In the genomic region with DNA sequence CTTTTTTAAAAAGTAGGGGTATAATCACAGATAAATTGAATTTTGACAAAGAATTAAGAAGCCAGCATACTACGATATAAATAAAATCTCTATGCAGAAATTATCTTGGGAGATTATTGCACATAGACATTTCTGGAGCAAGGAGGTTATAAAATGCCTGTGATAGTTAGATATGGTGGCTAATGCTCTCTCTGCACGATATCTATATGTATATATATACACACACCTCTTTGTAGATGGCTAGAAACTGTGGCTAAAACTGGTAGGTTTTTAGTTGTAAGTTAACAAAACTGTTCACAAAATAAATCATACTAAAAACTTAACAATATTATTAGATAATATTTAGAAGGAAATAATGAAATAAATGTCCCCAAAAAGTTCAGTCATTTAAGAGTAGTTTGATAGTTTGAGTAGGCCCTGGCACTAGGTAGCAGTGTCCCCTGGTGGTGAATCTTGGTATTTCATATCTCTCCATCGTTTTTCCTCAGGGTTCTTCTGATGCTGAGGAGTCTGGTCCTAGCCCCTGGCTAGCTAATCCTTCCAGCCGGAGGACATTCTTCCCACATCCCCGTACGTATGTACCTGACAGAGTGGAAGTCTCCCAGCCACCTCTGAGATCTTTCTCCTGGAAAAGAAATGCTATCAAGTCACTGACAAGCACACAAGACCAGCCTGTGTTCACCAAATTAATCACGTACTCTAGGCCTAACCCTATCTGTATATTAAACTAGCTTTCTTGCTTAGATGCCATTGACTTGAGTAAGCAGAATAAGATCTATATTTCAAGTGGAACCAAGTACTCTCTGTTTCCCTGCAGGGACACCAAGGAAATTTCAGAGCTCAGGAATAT, we compare ENCODE assay signal across 9 cellular contexts. TPM values are rescaled to one million over a fixed set of nuclear protein-coding genes. Genes with fewer than 3 reads are reported as not detected.
DNase-seq lines count a peak whose midpoint lies in the region; ATAC-seq, FAIRE-seq and TF ChIP-seq lines count a peak whose summit lies in the region.
"Had no signal": no experiment of that assay in that cellular context is flagged by ENCODE, and none has a peak within 500 bp of the region (broad histone marks: within the 10 kb centered on the region; RNA-seq: fewer than 3 reads in every experiment).

No MANE protein-coding gene starts in this region.

- H3K9me3 ChIP-seq in OCI-LY7 (ENCODE audit: low read length) (no peaks in the 10 kb centered on the region), breast epithelium (peaks cover 0 to 3% of the 10 kb centered on the region in 2 donors), lung (ENCODE audit: control insufficient read depth in 2 of 2, insufficient read depth in 1 of 2, low read length in 1 of 2) (no peaks in the 10 kb centered on the region)

- intact Hi-C loops in OCI-LY7 (cut with micrococcal nuclease; ENCODE audit: unreplicated experiment) (loop anchor here (10.0 kb wide), 1 partner anchor 155 kb away; no protein-coding TSS in a partner anchor), breast epithelium (cut with DNase I; ENCODE audit: low total_unique reads) (no loop called here)

- no peaks in the 10 kb centered on the region for H3K9me2 ChIP-seq in OCI-LY7 (ENCODE audit: insufficient read depth, low read length)

- H3K79me2 ChIP-seq in OCI-LY7 (ENCODE audit: insufficient read depth, low read depth, low read length), result no peaks in the 10 kb centered on the region

- H3K36me3 ChIP-seq in OCI-LY7 (ENCODE audit: insufficient read depth, low read length) (no peaks in the 10 kb centered on the region), breast epithelium (no peaks in the 10 kb centered on the region), lung (ENCODE audit: control insufficient read depth in 2 of 2, insufficient read depth in 2 of 2, low read length in 2 of 2) (no peaks in the 10 kb centered on the region)

- H3K4me1 ChIP-seq in OCI-LY7 (ENCODE audit: insufficient read depth, low read length, poor library complexity, severe bottlenecking) (no peaks in the 10 kb centered on the region), breast epithelium (no peaks in the 10 kb centered on the region), lung (ENCODE audit: control insufficient read depth in 2 of 2, insufficient read depth in 2 of 2, low read length in 2 of 2) (peaks cover 0 to 2% of the 10 kb centered on the region in 2 donors)

- H2AFZ ChIP-seq in OCI-LY7 (ENCODE audit: low read length), result no peak overlapping the region

- TF ChIP-seq CTCF in C4-2B (conservative IDR thresholded peaks at IDR 0.05), result peak; percentile 97
- TF ChIP-seq CTCF in OCI-LY7 (conservative IDR thresholded peaks at IDR 0.05; ENCODE audit: low read length), result peak; percentile 92
- peak; percentile 66 to 84 (median 81) for TF ChIP-seq CTCF in breast epithelium (IDR thresholded peaks at IDR 0.05)
- peak; percentile 47 for TF ChIP-seq CTCF in lung (IDR thresholded peaks at IDR 0.05; ENCODE audit: control extremely low read depth, extremely low read depth)

- BruUV-seq in OCI-LY7 (replicated peaks; lab: Mats Ljungman, UMichigan), result no TSS peak

- CTCF ChIA-PET in OCI-LY7 (lab: Charles Lee; ENCODE audit: unreplicated experiment), result no interaction called here

- H3K27me3 ChIP-seq in breast epithelium (no peaks in the 10 kb centered on the region), lung (ENCODE audit: control insufficient read depth, insufficient read depth) (no peaks in the 10 kb centered on the region)

- FAIRE-seq in GM12892 (lab: Jason Lieb, UNC), result peak; percentile 67

- H3K4me3 ChIP-seq in OCI-LY7 (ENCODE audit: low read depth, low read length, poor library complexity, severe bottlenecking) (no peak overlapping the region), breast epithelium (no peak overlapping the region), lung (no peak overlapping the region)

- WGBS in lung, 2 donors, result 47 to 56% methylated on average over 7 of the region's 7 CpGs

- no peak overlapping the region for H3K27ac ChIP-seq in C4-2B
- no peak overlapping the region for H3K27ac ChIP-seq in OCI-LY7 (ENCODE audit: low read depth, low read length, poor library complexity, severe bottlenecking)
- H3K27ac ChIP-seq in breast epithelium, result no peak overlapping the region
- H3K27ac ChIP-seq in lung (ENCODE audit: low read depth in 1 of 2, low read length in 1 of 2), result no peak overlapping the region

- POLR2A ChIA-PET in OCI-LY7 (lab: Charles Lee), result no interaction called here

- no peak for ATAC-seq in lung (ENCODE audit: insufficient read depth, low FRiP score)
- no peak for ATAC-seq in GM21381 (IDR thresholded peaks at IDR 0.05; ENCODE audit: unreplicated experiment)

- H4K20me1 ChIP-seq in OCI-LY7 (ENCODE audit: insufficient read depth, low read length), result no peaks in the 10 kb centered on the region

- DNase-seq in GM12892 (ENCODE audit: insufficient read length) (no peak), OCI-LY7 (ENCODE audit: low spot score) (peak; percentile 51), breast epithelium (ENCODE audit: low spot score in 2 of 2) (no peak), lung (ENCODE audit: low spot score) (no peak), globus pallidus (ENCODE audit: low spot score) (no peak)
- DNase-seq in effector CD4-positive, alpha-beta T cell, result no peak

- TF ChIP-seq POLR2A in GM12892 (IDR thresholded peaks at IDR 0.05; ENCODE audit: low read depth, low read length) (no peak), breast epithelium (IDR thresholded peaks at IDR 0.05) (no peak)

- H3K4me2 ChIP-seq in OCI-LY7 (ENCODE audit: low read length), result no peak overlapping the region

RNA-seq across cellular contexts. Expression of a gene that starts 32.2 kb away (rescaled TPM):
- polyA plus RNA-seq in GM12892 (2012; ENCODE audit: missing spikeins), result not detected
- total RNA-seq in OCI-LY7 (2014; rRNA removed; shearing (Covaris generic)), result not detected in 2 replicates
- total RNA-seq in OCI-LY7 (2022), result not detected in 2 replicates
- total RNA-seq in breast epithelium, result 1 to 10 TPM in 2 of 3 donors, not detected in 1; 1.3 to 3.3 TPM
- total RNA-seq in lung, result 1 to 10 TPM; 1.0 to 1.7 TPM
- polyA plus RNA-seq in lung, result under 1 TPM; 0.08 to 0.17 TPM
- total RNA-seq: mononuclear cell had no signal

RNA-seq across cellular contexts. Expression of a gene that starts 35.3 kb away (rescaled TPM):
- not detected for polyA plus RNA-seq in GM12892 (2012; ENCODE audit: missing spikeins)
- not detected in 2 replicates for total RNA-seq in OCI-LY7 (2014; rRNA removed; shearing (Covaris generic))
- total RNA-seq in OCI-LY7 (2022), result not detected in 2 replicates
- not detected for total RNA-seq in breast epithelium
- under 1 TPM; 0.68 to 0.80 TPM for total RNA-seq in lung
- under 1 TPM in 1 of 2 donors, not detected in 1; 0.14 TPM for polyA plus RNA-seq in lung
- total RNA-seq: mononuclear cell had no signal

Comparison
In these comparisons a context has a peak if more than half of its experiments do, and no peak if none do; other contexts are left out.
1. CTCF ChIP-seq: peak in every context shown above with its lines; median percentile 97 in C4-2B; 92 in OCI-LY7; 81 in breast epithelium; 47 in lung.